29 cellular contexts compared by ENCODE assay signal in the genomic region with DNA sequence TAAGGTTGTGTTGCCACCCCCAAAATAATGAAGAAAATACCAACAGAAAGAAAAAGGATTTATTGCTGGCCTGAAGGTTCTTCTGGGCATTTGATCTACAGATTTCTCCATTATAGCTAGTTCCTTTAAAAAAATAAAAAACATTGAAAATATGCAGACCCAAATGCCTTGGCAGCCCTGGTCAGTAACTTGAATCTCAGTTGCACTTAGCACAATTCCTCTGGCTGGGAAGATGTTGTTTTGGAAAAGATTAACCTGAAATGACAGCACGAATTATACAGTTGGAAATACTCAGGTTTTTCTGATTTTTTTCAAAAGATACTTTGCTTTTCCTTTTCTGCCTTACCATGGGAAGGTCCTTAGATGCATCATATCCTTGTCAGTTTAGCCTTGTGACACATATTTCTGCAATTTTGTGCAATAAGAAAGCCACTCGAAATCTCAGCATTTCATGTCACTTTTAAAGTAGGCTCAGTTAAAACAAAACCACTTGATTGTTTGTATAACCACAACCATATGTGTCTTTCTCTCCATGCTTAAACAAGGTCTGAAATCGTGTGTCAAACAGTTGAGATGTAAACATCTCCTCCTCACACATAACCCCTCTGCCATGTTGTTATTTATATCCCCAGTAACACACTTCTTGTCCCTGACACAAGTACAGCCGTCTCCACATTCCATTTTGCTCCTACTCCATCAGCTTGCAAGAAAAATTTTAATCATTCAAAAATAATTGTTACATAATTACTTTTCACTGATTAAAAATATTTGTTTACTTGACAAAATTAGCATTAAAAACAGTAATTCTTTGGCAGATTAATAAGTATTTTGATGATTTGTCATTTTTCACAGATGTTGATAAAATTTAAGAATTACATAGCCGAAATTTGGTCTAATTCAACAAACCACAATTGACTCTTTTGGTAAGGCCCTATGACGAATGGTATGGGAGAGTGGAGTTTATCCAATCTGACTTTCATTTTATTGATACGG.
DNase-seq lines count a peak whose midpoint lies in the region; ATAC-seq, FAIRE-seq and TF ChIP-seq lines count a peak whose summit lies in the region.
"Had no signal": no experiment of that assay in that cellular context is flagged by ENCODE, and none has a peak within 500 bp of the region (broad histone marks: within the 10 kb centered on the region; RNA-seq: fewer than 3 reads in every experiment).

No MANE protein-coding gene starts in this region.

- FAIRE-seq in GM12878 (lab: Jason Lieb, UNC) (peak; percentile 75), keratinocyte (lab: Jason Lieb, UNC) (peak; percentile 49)

- no TSS peak for BruUV-seq in GM12878 (replicated peaks; lab: Mats Ljungman, UMichigan)

- H3K27me3 ChIP-seq in GM12878 (replicated peaks in 1 of 2; ENCODE audit: control insufficient read depth in 2 of 2, insufficient read depth in 2 of 2, low read length in 1 of 2): no peaks in the 10 kb centered on the region
- no peaks in the 10 kb centered on the region for H3K27me3 ChIP-seq in keratinocyte (ENCODE audit: control insufficient read depth, extremely low read depth, insufficient read depth, low read length)
- H3K27me3 ChIP-seq: ascending aorta, gastrocnemius medialis, hepatocyte, left lung had no signal

- in situ Hi-C loops in GM12878 (cut with MboI): no loop called here

- DNase-seq in AG10803 (ENCODE audit: low read depth): peak; percentile 74
- peak; percentile 16 for DNase-seq in HFFc6
- no peak for DNase-seq in GM12878 (ENCODE audit: low read depth, low spot score)
- DNase-seq in keratinocyte (ENCODE audit: low read depth, low spot score): no peak
- no peak for DNase-seq in effector CD8-positive, alpha-beta T cell (lab: John Stamatoyannopoulos, UW)
- DNase-seq: ACHN; CD4-positive, CD25-positive, alpha-beta regulatory T cell; gastrocnemius medialis; H7; immature natural killer cell; left lung; midbrain; naive thymus-derived CD8-positive, alpha-beta T cell; NCI-H1417 treated with DMSO at 0.1 percent for 48 hours; NCI-H2107; NCI-H446; retina; stimulated activated CD4-positive, alpha-beta T cell treated with anti-CD3 and anti-CD28 coated beads, Interleukin-4, amount 100 ng/mL, for 1 hour; WERI-Rb-1 had no signal

- peaks cover 5% of the 10 kb centered on the region for H3K36me3 Mint-ChIP-seq in HFFc6 (ENCODE audit: low read depth)
- peaks cover 41% of the 10 kb centered on the region for H3K36me3 Mint-ChIP-seq in activated T-helper 17 cell treated with anti-CD3 and anti-CD28 coated beads, Interleukin-2, amount 50 U/mL, for 72 hours (ENCODE audit: low read depth)

- no peak for TF ChIP-seq POLR2A in GM12878 (IDR thresholded peaks at IDR 0.05; ENCODE audit: low read depth, low read length)

- H3K4me1 ChIP-seq in GM12878 (ENCODE audit: control insufficient read depth, insufficient read depth, low read length) (no peaks in the 10 kb centered on the region), keratinocyte (ENCODE audit: control insufficient read depth, extremely low read depth, insufficient read depth, low read length) (no peaks in the 10 kb centered on the region)

- H3K79me2 ChIP-seq in GM12878 (ENCODE audit: control insufficient read depth, insufficient read depth, low read length) (no peaks in the 10 kb centered on the region), keratinocyte (ENCODE audit: control insufficient read depth, insufficient read depth, low read length) (no peaks in the 10 kb centered on the region)

- H3K9me3 ChIP-seq in GM12878 (replicated peaks; ENCODE audit: control insufficient read depth, insufficient read depth, low read length) (no peaks in the 10 kb centered on the region), keratinocyte (ENCODE audit: control insufficient read depth, low read depth, low read length) (no peaks in the 10 kb centered on the region)
- H3K9me3 ChIP-seq: ascending aorta, gastrocnemius medialis, left lung had no signal

- no peak overlapping the region for H3K9ac ChIP-seq in GM12878 (ENCODE audit: control insufficient read depth, insufficient read depth, low read length)
- H3K9ac ChIP-seq in keratinocyte (ENCODE audit: control insufficient read depth, extremely low read depth, insufficient read depth, low read length): no peak overlapping the region

- SMC1A ChIA-PET in GM12878 (lab: Charles Lee; ENCODE audit: uncharacterized antibody, unreplicated experiment): no interaction called here

- H3K27ac Mint-ChIP-seq in HFFc6: peak overlapping the region; percentile 56
- no peak overlapping the region for H3K27ac Mint-ChIP-seq in activated T-helper 17 cell treated with anti-CD3 and anti-CD28 coated beads, Interleukin-2, amount 50 U/mL, for 72 hours
- H3K27ac Mint-ChIP-seq: immature natural killer cell; stimulated activated memory B cell treated with anti-CD40 and anti-IgM and Interleukin-4, amounts not matched to agents 10 μg/mL and 1 μg/mL and 100 μg/mL, for 72 hours; T-helper 2 cell treated with Interferon-gamma antibody and Interleukin-4, amounts not matched to agents 5 μg/mL and 100 μg/mL, for 36 hours had no signal

- H3K4me2 ChIP-seq in GM12878 (ENCODE audit: control insufficient read depth, insufficient read depth): no peak overlapping the region
- no peak overlapping the region for H3K4me2 ChIP-seq in keratinocyte (ENCODE audit: control insufficient read depth, extremely low read depth, insufficient read depth, low read depth, low read length)
- H3K4me2 ChIP-seq: hepatocyte, smooth muscle cell had no signal

- intact Hi-C loops in GM12878 (cut with micrococcal nuclease; ENCODE audit: unreplicated experiment): no loop called here

- H3K9me3 Mint-ChIP-seq in HFFc6: no peaks in the 10 kb centered on the region
- H3K9me3 Mint-ChIP-seq in activated T-helper 17 cell treated with anti-CD3 and anti-CD28 coated beads, Interleukin-2, amount 50 U/mL, for 72 hours: no peaks in the 10 kb centered on the region
- H3K9me3 Mint-ChIP-seq: activated naive CD4-positive, alpha-beta T cell treated with anti-CD3 and anti-CD28 coated beads, Interleukin-2, amount 50 U/mL, for 72 hours; CD4-positive, CD25-positive, alpha-beta regulatory T cell; central memory CD8-positive, alpha-beta T cell; immature natural killer cell; naive thymus-derived CD8-positive, alpha-beta T cell; stimulated activated memory B cell treated with anti-CD40 and anti-IgM and Interleukin-4, amounts not matched to agents 10 μg/mL and 1 μg/mL and 100 μg/mL, for 72 hours; T-helper 2 cell treated with Interferon-gamma antibody and Interleukin-4, amounts not matched to agents 5 μg/mL and 100 μg/mL, for 36 hours had no signal

- H3K27ac ChIP-seq in GM12878 (ENCODE audit: control insufficient read depth, insufficient read depth): no peak overlapping the region
- H3K27ac ChIP-seq in keratinocyte (ENCODE audit: control insufficient read depth, insufficient read depth, low read length): no peak overlapping the region
- H3K27ac ChIP-seq: ascending aorta, gastrocnemius medialis, hepatocyte, left lung, WERI-Rb-1 had no signal

- H3K27me3 Mint-ChIP-seq in HFFc6 (ENCODE audit: insufficient read depth): peaks cover 1% of the 10 kb centered on the region; the same call in 1 of the 2 replicates
- H3K27me3 Mint-ChIP-seq in activated T-helper 17 cell treated with anti-CD3 and anti-CD28 coated beads, Interleukin-2, amount 50 U/mL, for 72 hours: no peaks in the 10 kb centered on the region
- H3K27me3 Mint-ChIP-seq: CD4-positive, CD25-positive, alpha-beta regulatory T cell; central memory CD8-positive, alpha-beta T cell; naive thymus-derived CD8-positive, alpha-beta T cell; stimulated activated memory B cell treated with anti-CD40 and anti-IgM and Interleukin-4, amounts not matched to agents 10 μg/mL and 1 μg/mL and 100 μg/mL, for 72 hours had no signal

- no peak overlapping the region for H3K4me3 ChIP-seq in AG10803 (ENCODE audit: low read length)
- H3K4me3 ChIP-seq in GM12878: no peak overlapping the region
- H3K4me3 ChIP-seq in keratinocyte (ENCODE audit: control insufficient read depth in 2 of 3, extremely low read depth in 1 of 3, insufficient read depth in 2 of 3, low read depth in 1 of 3, low read length in 3 of 3): no peak overlapping the region
- H3K4me3 ChIP-seq: ascending aorta, gastrocnemius medialis, hepatocyte, left lung, smooth muscle cell had no signal

- no peak for TF ChIP-seq RAD21 in GM12878 (IDR thresholded peaks at IDR 0.05; ENCODE audit: insufficient read depth, low read depth, low read length)

- peaks cover 42% of the 10 kb centered on the region for H3K4me1 Mint-ChIP-seq in HFFc6 (ENCODE audit: low read depth)
- H3K4me1 Mint-ChIP-seq in activated T-helper 17 cell treated with anti-CD3 and anti-CD28 coated beads, Interleukin-2, amount 50 U/mL, for 72 hours: peaks cover 9% of the 10 kb centered on the region
- H3K4me1 Mint-ChIP-seq: central memory CD8-positive, alpha-beta T cell; stimulated activated memory B cell treated with anti-CD40 and anti-IgM and Interleukin-4, amounts not matched to agents 10 μg/mL and 1 μg/mL and 100 μg/mL, for 72 hours had no signal

- POLR2A ChIA-PET in GM12878 (lab: Charles Lee): no interaction called here

- H3K36me3 ChIP-seq in GM12878 (ENCODE audit: control insufficient read depth in 2 of 2, insufficient read depth in 2 of 2, low read length in 1 of 2) (no peaks in the 10 kb centered on the region; a peak in 1 of 4 replicates), keratinocyte (ENCODE audit: control insufficient read depth in 2 of 2, extremely low read depth in 1 of 2, insufficient read depth in 2 of 2, low read length in 2 of 2) (peaks cover 0 to 4% of the 10 kb centered on the region in 2 experiments)
- H3K36me3 ChIP-seq: ascending aorta, gastrocnemius medialis, WERI-Rb-1 had no signal

- TF ChIP-seq CTCF in AG10803 (conservative IDR thresholded peaks at IDR 0.05; ENCODE audit: low read length) (no peak), HFFc6 (IDR thresholded peaks at IDR 0.05) (no peak), GM12878 (IDR thresholded peaks at IDR 0.05 in 2 of 3, conservative IDR thresholded peaks at IDR 0.05 in 1 of 3; ENCODE audit: control insufficient read depth in 2 of 3, extremely low read depth in 1 of 3, insufficient read depth in 1 of 3, low read depth in 3 of 3, low read length in 3 of 3) (no peak), keratinocyte (optimal IDR thresholded peaks at IDR 0.05 in 1 of 3, IDR thresholded peaks at IDR 0.05 in 1 of 3, conservative IDR thresholded peaks at IDR 0.05 in 1 of 3; ENCODE audit: extremely low read depth in 1 of 3, insufficient read depth in 2 of 3, low read length in 3 of 3) (no peak)

- TF ChIP-seq EP300 in GM12878 (IDR thresholded peaks at IDR 0.05; ENCODE audit: borderline replicate concordance in 1 of 2, control insufficient read depth in 1 of 2, low read depth in 2 of 2, low read length in 2 of 2): no peak

- no peaks in the 10 kb centered on the region for H4K20me1 ChIP-seq in GM12878 (ENCODE audit: control insufficient read depth, insufficient read depth)
- no peaks in the 10 kb centered on the region for H4K20me1 ChIP-seq in keratinocyte (ENCODE audit: control insufficient read depth, extremely low read depth, insufficient read depth, low read length)

- ATAC-seq in GM12878 (no peak), HG03196 (IDR thresholded peaks at IDR 0.05; ENCODE audit: unreplicated experiment) (no peak), HG02884 (IDR thresholded peaks at IDR 0.05; ENCODE audit: unreplicated experiment) (no peak)
- ATAC-seq in activated T-helper 17 cell treated with anti-CD3 and anti-CD28 coated beads, Interleukin-2, amount 50 U/mL, for 72 hours (replicated peaks): no peak
- ATAC-seq: activated naive CD4-positive, alpha-beta T cell treated with anti-CD3 and anti-CD28 coated beads, Interleukin-2, amount 50 U/mL, for 72 hours; gastrocnemius medialis; left lung; naive thymus-derived CD8-positive, alpha-beta T cell; stimulated activated memory B cell treated with anti-CD40 and anti-IgM and Interleukin-4, amounts not matched to agents 10 μg/mL and 1 μg/mL and 100 μg/mL, for 72 hours had no signal

- peaks cover 2% of the 10 kb centered on the region for H3K9me1 ChIP-seq in keratinocyte (ENCODE audit: control insufficient read depth, extremely low read depth, insufficient read depth, low read length)

- RAD21 ChIA-PET in GM12878 (lab: Charles Lee; ENCODE audit: unreplicated experiment): no interaction called here

- 84% methylated on average over 7 of the region's 7 CpGs for WGBS in GM12878 (ENCODE audit: insufficient coverage, insufficient replicate concordance, low lambda C conversion rate, missing lambda C conversion rate)

- no peak overlapping the region for H3K4me3 Mint-ChIP-seq in HFFc6
- no peak overlapping the region for H3K4me3 Mint-ChIP-seq in activated T-helper 17 cell treated with anti-CD3 and anti-CD28 coated beads, Interleukin-2, amount 50 U/mL, for 72 hours
- H3K4me3 Mint-ChIP-seq: CD4-positive, CD25-positive, alpha-beta regulatory T cell; central memory CD8-positive, alpha-beta T cell; immature natural killer cell; stimulated activated memory B cell treated with anti-CD40 and anti-IgM and Interleukin-4, amounts not matched to agents 10 μg/mL and 1 μg/mL and 100 μg/mL, for 72 hours; T-helper 2 cell treated with Interferon-gamma antibody and Interleukin-4, amounts not matched to agents 5 μg/mL and 100 μg/mL, for 36 hours had no signal

- CTCF ChIA-PET in GM12878 (lab: Yijun Ruan, JAX): interaction anchor here (1.2 to 1.3 kb wide), 2 partner anchors 299 to 308 kb away, joined by 3 to 4 read pairs; no protein-coding TSS in a partner anchor

- dilution Hi-C loops in keratinocyte (cut with MboI; ENCODE audit: extremely low pct_ligation_motif_present, low sequenced_read_pairs): no loop called here

- H2AFZ ChIP-seq in GM12878 (ENCODE audit: control insufficient read depth, low read depth, low read length) (no peak overlapping the region), keratinocyte (ENCODE audit: control insufficient read depth, low read length) (no peak overlapping the region)
- H2AFZ ChIP-seq: hepatocyte had no signal

Comparison
In these comparisons a context has a peak if more than half of its experiments do, and no peak if none do; other contexts are left out.
1. DNase-seq: peak in AG10803 (single experiment) and HFFc6 (single experiment); none in GM12878 (single experiment), keratinocyte (single experiment) and effector CD8-positive, alpha-beta T cell (single experiment).